Comparison of ENCODE assay signal across 8 cellular contexts in the genomic region with DNA sequence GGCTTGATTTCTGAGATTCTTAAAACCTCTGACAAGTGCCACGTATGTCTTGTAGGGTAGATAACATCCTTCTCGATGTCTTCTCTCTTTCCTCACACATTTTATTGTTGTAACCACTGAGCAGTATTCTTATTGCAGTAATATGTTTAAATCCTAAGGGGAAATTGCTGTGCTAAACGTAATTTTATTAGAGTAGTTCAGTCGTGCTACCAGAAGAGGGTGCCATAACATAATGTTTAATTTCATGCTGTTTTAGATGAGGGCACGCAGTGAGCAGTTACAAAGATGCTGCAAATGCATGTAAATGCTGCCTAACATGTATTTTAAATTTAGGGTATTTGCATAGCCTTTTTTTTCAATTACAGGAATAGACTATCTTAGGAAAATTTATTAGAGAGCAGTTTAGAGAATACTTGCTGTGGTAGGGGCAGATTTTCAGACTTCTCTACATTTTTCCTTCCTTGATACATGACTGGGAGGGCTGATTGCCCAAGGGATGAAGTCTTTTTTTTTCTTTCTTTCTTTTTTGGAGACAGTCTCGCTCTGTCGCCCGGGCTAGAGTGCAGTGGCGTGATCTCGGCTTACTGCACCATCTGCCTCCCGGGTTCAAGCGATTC. TPM values are rescaled to one million over a fixed set of nuclear protein-coding genes. Genes with fewer than 3 reads are reported as not detected.
DNase-seq lines count a peak whose midpoint lies in the region; ATAC-seq, FAIRE-seq and TF ChIP-seq lines count a peak whose summit lies in the region.

No MANE protein-coding gene starts in this region.

- H3K4me3 ChIP-seq in GM23338 (no peak overlapping the region), brain microvascular endothelial cell (ENCODE audit: low read depth, low read length) (no peak overlapping the region), keratinocyte (ENCODE audit: control insufficient read depth in 2 of 3, extremely low read depth in 1 of 3, insufficient read depth in 2 of 3, low read depth in 1 of 3, low read length in 3 of 3) (no peak overlapping the region), tibial artery (no peak overlapping the region)

- H3K36me3 Mint-ChIP-seq in GM23338 (ENCODE audit: low read depth): peaks cover 38% of the 10 kb centered on the region

- no peaks in the 10 kb centered on the region for H3K9me2 ChIP-seq in GM23338 (ENCODE audit: insufficient read depth)

- H3K4me1 ChIP-seq in GM23338 (ENCODE audit: insufficient read depth) (no peaks in the 10 kb centered on the region), keratinocyte (ENCODE audit: control insufficient read depth, extremely low read depth, insufficient read depth, low read length) (peaks cover 4% of the 10 kb centered on the region), tibial artery (no peaks in the 10 kb centered on the region)

- in situ Hi-C loops in brain microvascular endothelial cell (cut with HindIII; ENCODE audit: low pct_ligation_motif_present, low sequenced_read_pairs): loop anchor here (25.0 kb wide), 1 partner anchor 371 kb away; no protein-coding TSS in a partner anchor

- dilution Hi-C loops in keratinocyte (cut with MboI; ENCODE audit: extremely low pct_ligation_motif_present, low sequenced_read_pairs): no loop called here

- FAIRE-seq in keratinocyte (lab: Jason Lieb, UNC): no peak

- peaks cover 39% of the 10 kb centered on the region for H3K36me3 ChIP-seq in GM23338 (ENCODE audit: insufficient read depth)
- peaks cover 17% of the 10 kb centered on the region for H3K36me3 ChIP-seq in brain microvascular endothelial cell (replicated peaks)
- peaks cover 23 to 25% of the 10 kb centered on the region in 2 experiments for H3K36me3 ChIP-seq in keratinocyte (ENCODE audit: control insufficient read depth in 2 of 2, extremely low read depth in 1 of 2, insufficient read depth in 2 of 2, low read length in 2 of 2)
- peaks cover 6 to 89% (median 26%) of the 10 kb centered on the region in 3 donors for H3K36me3 ChIP-seq in tibial artery

- no peaks in the 10 kb centered on the region for H3K4me1 Mint-ChIP-seq in GM23338

- H3K4me2 ChIP-seq in GM23338 (no peak overlapping the region), keratinocyte (ENCODE audit: control insufficient read depth, extremely low read depth, insufficient read depth, low read depth, low read length) (no peak overlapping the region)

- H3K9me3 Mint-ChIP-seq in GM23338: no peaks in the 10 kb centered on the region

- H3K27me3 Mint-ChIP-seq in GM23338 (ENCODE audit: insufficient read depth, low read depth, poor library complexity): no peaks in the 10 kb centered on the region

- H3K27me3 ChIP-seq in GM23338 (ENCODE audit: insufficient read depth) (no peaks in the 10 kb centered on the region), brain microvascular endothelial cell (replicated peaks) (no peaks in the 10 kb centered on the region), keratinocyte (ENCODE audit: control insufficient read depth, extremely low read depth, insufficient read depth, low read length) (no peaks in the 10 kb centered on the region), tibial artery (no peaks in the 10 kb centered on the region)

- H3K79me2 ChIP-seq in GM23338 (replicated peaks; ENCODE audit: insufficient read depth): no peaks in the 10 kb centered on the region
- no peaks in the 10 kb centered on the region for H3K79me2 ChIP-seq in keratinocyte (ENCODE audit: control insufficient read depth, insufficient read depth, low read length)

- peak; percentile 56 for ATAC-seq in GM23338
- no peak for ATAC-seq in GM19463 (IDR thresholded peaks at IDR 0.05; ENCODE audit: unreplicated experiment)

- no peak overlapping the region for H3K27ac Mint-ChIP-seq in GM23338

- intact Hi-C loops in tibial artery (cut with DNase I; ENCODE audit: low total_unique reads): no loop called here

- H4K20me1 ChIP-seq in GM23338 (replicated peaks; ENCODE audit: insufficient read depth) (no peaks in the 10 kb centered on the region; the same call in 1 of the 2 replicates), keratinocyte (ENCODE audit: control insufficient read depth, extremely low read depth, insufficient read depth, low read length) (no peaks in the 10 kb centered on the region)

- H3K27ac ChIP-seq in GM23338 (ENCODE audit: low read depth): no peak overlapping the region
- no peak overlapping the region for H3K27ac ChIP-seq in brain microvascular endothelial cell
- H3K27ac ChIP-seq in keratinocyte (ENCODE audit: control insufficient read depth, insufficient read depth, low read length): no peak overlapping the region
- no peak overlapping the region for H3K27ac ChIP-seq in tibial artery

- H3K9me1 ChIP-seq in keratinocyte (ENCODE audit: control insufficient read depth, extremely low read depth, insufficient read depth, low read length): no peaks in the 10 kb centered on the region

- DNase-seq in DMS 273 treated with DMSO at 0.1 percent for 48 hours (lab: John Stamatoyannopoulos, UW) (peak; percentile 34), GM23338 (ENCODE audit: low spot score) (peak; percentile 70), NCI-H446 treated with DMSO at 0.1 percent for 48 hours (lab: John Stamatoyannopoulos, UW) (peak; percentile 0), brain microvascular endothelial cell (peak; percentile 11), keratinocyte (ENCODE audit: low read depth, low spot score) (no peak), tibial artery (no peak)
- no peak for DNase-seq in stimulated activated CD4-positive, alpha-beta T cell treated with anti-CD3 and anti-CD28 coated beads, Interleukin-15, amount 100 ng/mL, for 24 hours

- H2AFZ ChIP-seq in GM23338 (no peak overlapping the region), keratinocyte (ENCODE audit: control insufficient read depth, low read length) (no peak overlapping the region)

- no peak overlapping the region for H3K9ac ChIP-seq in keratinocyte (ENCODE audit: control insufficient read depth, extremely low read depth, insufficient read depth, low read length)

- H3K4me3 Mint-ChIP-seq in GM23338: no peak overlapping the region

- TF ChIP-seq CTCF in GM23338 (conservative IDR thresholded peaks at IDR 0.05; ENCODE audit: low read depth in 2 of 2) (peak; percentile 67 to 81), brain microvascular endothelial cell (IDR thresholded peaks at IDR 0.05; ENCODE audit: low read depth, low read length, missing control alignments) (peak; percentile 51), keratinocyte (optimal IDR thresholded peaks at IDR 0.05 in 1 of 3, IDR thresholded peaks at IDR 0.05 in 1 of 3, conservative IDR thresholded peaks at IDR 0.05 in 1 of 3; ENCODE audit: extremely low read depth in 1 of 3, insufficient read depth in 2 of 3, low read length in 3 of 3) (peak in 2 of 3 experiments; percentile 36 to 58), tibial artery (IDR thresholded peaks at IDR 0.05) (peak; percentile 54 to 62)

- peaks cover 11% of the 10 kb centered on the region; the same call in 1 of the 2 replicates for H3F3A ChIP-seq in GM23338 (replicated peaks; ENCODE audit: low read depth)

- no peaks in the 10 kb centered on the region for H3K9me3 ChIP-seq in keratinocyte (ENCODE audit: control insufficient read depth, low read depth, low read length)
- H3K9me3 ChIP-seq in tibial artery: no peaks in the 10 kb centered on the region

RNA-seq across cellular contexts. Expression of a gene that starts 51.7 kb away (rescaled TPM):
- 28.5 and 29.4 TPM in 2 replicates for total RNA-seq in GM23338 (2014; rRNA removed; shearing (Covaris generic))
- polyA plus RNA-seq in GM23338 (2016; fragmentation: Nextera tagmentation; extraction: Ambion mirVana) (7.5 and 8.1 TPM in 2 replicates), keratinocyte (5.3 to 6.5 TPM (median 5.8 TPM) in 3 replicates)
- polyA plus RNA-seq in keratinocyte (2011; ENCODE audit: low read depth): 14.7 TPM
- polyA plus RNA-seq in keratinocyte (2011; cell fraction: cytosol; rRNA removed): 3.8 and 4.4 TPM in 2 replicates
- polyA plus RNA-seq in keratinocyte (2011; cell fraction: nucleus; rRNA removed): 11.0 and 12.7 TPM in 2 replicates
- polyA plus RNA-seq in keratinocyte (2012; ENCODE audit: low replicate concordance): 3.2 and 11.1 TPM in 2 replicates
- 11.7 to 25.4 TPM (median 18.6 TPM) in 3 replicates for polyA minus RNA-seq in keratinocyte
- polyA minus RNA-seq in keratinocyte (2011; cell fraction: cytosol; rRNA and poly(A)+ RNA removed): 14.0 TPM
- 23.0 and 42.6 TPM in 2 replicates for polyA minus RNA-seq in keratinocyte (2011; cell fraction: nucleus; rRNA and poly(A)+ RNA removed)

Comparison
In these comparisons a context has a peak if more than half of its experiments do, and no peak if none do; other contexts are left out.
1. DNase-seq: peak in DMS 273 treated with DMSO at 0.1 percent for 48 hours (single experiment), GM23338 (single experiment), NCI-H446 treated with DMSO at 0.1 percent for 48 hours (single experiment) and brain microvascular endothelial cell (single experiment); none in keratinocyte (single experiment), tibial artery (0 of 2) and stimulated activated CD4-positive, alpha-beta T cell treated with anti-CD3 and anti-CD28 coated beads, Interleukin-15, amount 100 ng/mL, for 24 hours (single experiment).
2. Peak in every context shown above with its lines, with median percentiles within 50 percentile points of each other: CTCF ChIP-seq.